ENCODE assay signal across 8 cellular contexts in genomic region chr20:18794428-18794787, GRCh38. TPM values are rescaled to one million over a fixed set of nuclear protein-coding genes. Genes with fewer than 3 reads are reported as not detected.
DNase-seq lines count a peak whose midpoint lies in the region; ATAC-seq and TF ChIP-seq lines count a peak whose summit lies in the region.

No MANE protein-coding gene starts in this region.

- H3K36me3 ChIP-seq in HCT116 (ENCODE audit: control insufficient read depth in 1 of 2, insufficient read depth in 2 of 2, low read length in 2 of 2) = no peaks in the 10 kb centered on the region

- H3K4me1 Mint-ChIP-seq in activated CD4-positive, alpha-beta memory T cell treated with anti-CD3 and anti-CD28 coated beads, Interleukin-2, amount 10 ng/mL, durations not matched to agents 7 days and 5 days = peaks cover 7% of the 10 kb centered on the region
- peaks cover 18% of the 10 kb centered on the region for H3K4me1 Mint-ChIP-seq in stimulated activated effector memory CD8-positive, alpha-beta T cell treated with anti-CD3 and anti-CD28 coated beads, Interleukin-12 subunit alpha, Interleukin-12 subunit beta, amount 100 ng/mL, for 72 hours

- peaks cover 5 to 6% of the 10 kb centered on the region in 2 experiments; a peak in 2 of 4 replicates for H3K4me1 ChIP-seq in HCT116 (ENCODE audit: control insufficient read depth in 1 of 2, insufficient read depth in 2 of 2, low read length in 2 of 2)

- POLR2A ChIA-PET in HCT116 (lab: Charles Lee) = no interaction called here
- POLR2A ChIA-PET in activated CD4-positive, alpha-beta memory T cell treated with anti-CD3 and anti-CD28 coated beads, Interleukin-2, amount 10 ng/mL, durations not matched to agents 7 days and 5 days (lab: Charles Lee) = interaction anchor here (1.0 to 1.3 kb wide), 4 partner anchors 9 to 328 kb away, joined by 3 to 6 read pairs (median 4); partner anchors contain the start of genes DZANK1 and SEC23B

- H3K4me3 Mint-ChIP-seq in activated CD4-positive, alpha-beta memory T cell treated with anti-CD3 and anti-CD28 coated beads, Interleukin-2, amount 10 ng/mL, durations not matched to agents 7 days and 5 days = peak overlapping the region; percentile 85
- peak overlapping the region; percentile 84 for H3K4me3 Mint-ChIP-seq in stimulated activated effector memory CD8-positive, alpha-beta T cell treated with anti-CD3 and anti-CD28 coated beads, Interleukin-12 subunit alpha, Interleukin-12 subunit beta, amount 100 ng/mL, for 72 hours

- no peak for ATAC-seq in HCT116
- ATAC-seq in stimulated activated effector memory CD8-positive, alpha-beta T cell treated with anti-CD3 and anti-CD28 coated beads, Interleukin-12 subunit alpha, Interleukin-12 subunit beta, amount 100 ng/mL, for 72 hours = no peak
- no peak for ATAC-seq in GM18505 (IDR thresholded peaks at IDR 0.05; ENCODE audit: unreplicated experiment)
- no peak for ATAC-seq in GM18870 (IDR thresholded peaks at IDR 0.05; ENCODE audit: unreplicated experiment)

- TSS peak; percentile 90 for BruUV-seq in HCT116 (replicated peaks; lab: Mats Ljungman, UMichigan)

- peak overlapping the region; percentile 67 for H2AFZ ChIP-seq in HCT116 (ENCODE audit: low read depth, low read length, poor library complexity, severe bottlenecking)

- H3K9me3 ChIP-seq in HCT116 (ENCODE audit: control insufficient read depth in 1 of 2, insufficient read depth in 1 of 2, low read depth in 1 of 2, low read length in 2 of 2) = no peaks in the 10 kb centered on the region

- no peaks in the 10 kb centered on the region for H3K9me2 ChIP-seq in HCT116 (ENCODE audit: insufficient read depth)

- H3K27me3 Mint-ChIP-seq in activated CD4-positive, alpha-beta memory T cell treated with anti-CD3 and anti-CD28 coated beads, Interleukin-2, amount 10 ng/mL, durations not matched to agents 7 days and 5 days = peaks cover 6% of the 10 kb centered on the region

- peak overlapping the region; percentile 64 for H3K9ac ChIP-seq in HCT116 (ENCODE audit: low read length)

- H3K27me3 ChIP-seq in HCT116 (ENCODE audit: insufficient read depth, low read length) = peaks cover 8% of the 10 kb centered on the region; the same call in 1 of the 2 replicates

- TF ChIP-seq POLR2A in HCT116 (IDR thresholded peaks at IDR 0.05; ENCODE audit: borderline replicate concordance, extremely low read depth, insufficient read depth, insufficient read length) (no peak), GM18505 (IDR thresholded peaks at IDR 0.05; ENCODE audit: borderline replicate concordance, extremely low read depth, insufficient read depth, insufficient read length) (no peak)

- CTCF ChIA-PET in HCT116 (lab: Charles Lee) = no interaction called here
- CTCF ChIA-PET in activated CD4-positive, alpha-beta memory T cell treated with anti-CD3 and anti-CD28 coated beads, Interleukin-2, amount 10 ng/mL, durations not matched to agents 7 days and 5 days (lab: Charles Lee) = interaction anchor here (1.3 to 1.5 kb wide), 2 partner anchors 162 to 287 kb away, joined by 3 to 5 read pairs; no protein-coding TSS in a partner anchor

- H4K20me1 ChIP-seq in HCT116 (ENCODE audit: insufficient read depth) = no peaks in the 10 kb centered on the region

- peak overlapping the region; percentile 82 for H3K27ac Mint-ChIP-seq in activated CD4-positive, alpha-beta memory T cell treated with anti-CD3 and anti-CD28 coated beads, Interleukin-2, amount 10 ng/mL, durations not matched to agents 7 days and 5 days
- H3K27ac Mint-ChIP-seq in stimulated activated effector memory CD8-positive, alpha-beta T cell treated with anti-CD3 and anti-CD28 coated beads, Interleukin-12 subunit alpha, Interleukin-12 subunit beta, amount 100 ng/mL, for 72 hours = peak overlapping the region; percentile 96

- TF ChIP-seq RAD21 in HCT116 (IDR thresholded peaks at IDR 0.05; ENCODE audit: low read depth) = no peak

- peak overlapping the region; percentile 94 for H3K4me2 ChIP-seq in HCT116 (ENCODE audit: low read length)

- intact Hi-C loops in HCT116 (cut with micrococcal nuclease) = no loop called here

- H3K27ac ChIP-seq in HCT116 (ENCODE audit: low read depth, low read length) = peak overlapping the region; percentile 21; the same call in 1 of the 2 replicates

- no peaks in the 10 kb centered on the region for H3K36me3 Mint-ChIP-seq in activated CD4-positive, alpha-beta memory T cell treated with anti-CD3 and anti-CD28 coated beads, Interleukin-2, amount 10 ng/mL, durations not matched to agents 7 days and 5 days (ENCODE audit: low read depth)
- H3K36me3 Mint-ChIP-seq in stimulated activated effector memory CD8-positive, alpha-beta T cell treated with anti-CD3 and anti-CD28 coated beads, Interleukin-12 subunit alpha, Interleukin-12 subunit beta, amount 100 ng/mL, for 72 hours = no peaks in the 10 kb centered on the region

- DNase-seq in HCT116 (ENCODE audit: low read depth, low spot score) = no peak
- no peak for DNase-seq in activated CD4-positive, alpha-beta memory T cell treated with anti-CD3 and anti-CD28 coated beads, Interleukin-2, amount 10 ng/mL, durations not matched to agents 7 days and 5 days
- no peak for DNase-seq in stimulated activated effector memory CD8-positive, alpha-beta T cell treated with anti-CD3 and anti-CD28 coated beads, Interleukin-12 subunit alpha, Interleukin-12 subunit beta, amount 100 ng/mL, for 72 hours (ENCODE audit: low spot score in 2 of 2)
- no peak for DNase-seq in glomerular visceral epithelial cell (ENCODE audit: extremely low spot score)
- DNase-seq in GM03348 (ENCODE audit: low spot score) = no peak

- TF ChIP-seq CTCF in HCT116 (IDR thresholded peaks at IDR 0.05 in 2 of 3, conservative IDR thresholded peaks at IDR 0.05 in 1 of 3; ENCODE audit: borderline replicate concordance in 1 of 3, insufficient read depth in 1 of 3, low read depth in 2 of 3, low read length in 2 of 3) = no peak

- H3K4me3 ChIP-seq in HCT116 (replicated peaks in 1 of 2; ENCODE audit: low read depth in 1 of 2, low read length in 2 of 2) (peak overlapping the region; percentile 75 to 85), iPS-11a (ENCODE audit: low read depth, low read length) (peak overlapping the region; percentile 60)

- peaks cover 6% of the 10 kb centered on the region for H3K9me3 Mint-ChIP-seq in activated CD4-positive, alpha-beta memory T cell treated with anti-CD3 and anti-CD28 coated beads, Interleukin-2, amount 10 ng/mL, durations not matched to agents 7 days and 5 days
- no peaks in the 10 kb centered on the region for H3K9me3 Mint-ChIP-seq in stimulated activated effector memory CD8-positive, alpha-beta T cell treated with anti-CD3 and anti-CD28 coated beads, Interleukin-12 subunit alpha, Interleukin-12 subunit beta, amount 100 ng/mL, for 72 hours

- RAD21 ChIA-PET in HCT116 (lab: Charles Lee; ENCODE audit: low non-redundant PET in 1 of 2, low total read pairs in 2 of 2, uncharacterized antibody in 2 of 2, unreplicated experiment in 2 of 2) = no interaction called here

- no peaks in the 10 kb centered on the region for H3K79me2 ChIP-seq in HCT116 (ENCODE audit: insufficient read depth, low read length)

TF ChIP-seq in HCT116, 20 proteins besides CTCF, POLR2A, EP300 and RAD21 (continues in another document):
- TF ChIP-seq YY1 (IDR thresholded peaks at IDR 0.05; ENCODE audit: extremely low read depth, insufficient replicate concordance, low read depth, low read length) = no peak
- TF ChIP-seq EZH2 (IDR thresholded peaks at IDR 0.05) = no peak
- no peak for TF ChIP-seq SP1 (IDR thresholded peaks at IDR 0.05; ENCODE audit: low read depth)
- TF ChIP-seq ELF1 (IDR thresholded peaks at IDR 0.05; ENCODE audit: borderline replicate concordance, low read depth) = no peak
- no peak; the same call in 1 of the 2 replicates for TF ChIP-seq MAX (IDR thresholded peaks at IDR 0.05)
- TF ChIP-seq ATF3 (IDR thresholded peaks at IDR 0.05) = no peak
- no peak for TF ChIP-seq CEBPB (IDR thresholded peaks at IDR 0.05; ENCODE audit: low read depth)
- TF ChIP-seq FOSL1 (IDR thresholded peaks at IDR 0.05; ENCODE audit: low read depth) = no peak
- TF ChIP-seq SIN3A (IDR thresholded peaks at IDR 0.05; ENCODE audit: low read depth) = no peak
- TF ChIP-seq ZFX (IDR thresholded peaks at IDR 0.05) = no peak
- TF ChIP-seq REST (IDR thresholded peaks at IDR 0.05; ENCODE audit: low read depth) = no peak
- TF ChIP-seq EZH2phosphoT487 (IDR thresholded peaks at IDR 0.05; ENCODE audit: borderline replicate concordance) = no peak
- TF ChIP-seq SRF (IDR thresholded peaks at IDR 0.05; ENCODE audit: low read depth) = no peak

RNA-seq across cellular contexts. Expression of gene SCP2D1, which starts 19.2 kb away (rescaled TPM):
- total RNA-seq in HCT116 (2021; ENCODE audit: unreplicated experiment) = not detected
- not detected in 2 replicates for polyA plus RNA-seq in HCT116 (2012)
- total RNA-seq in activated CD4-positive, alpha-beta memory T cell treated with anti-CD3 and anti-CD28 coated beads, Interleukin-2, amount 10 ng/mL, durations not matched to agents 7 days and 5 days = not detected
